ENCODE assay signal across 1 cellular context in genomic region chr1:205444300-205444930, GRCh38.
TF ChIP-seq lines count a peak whose summit lies in the region.

No MANE protein-coding gene starts in this region.

TF ChIP-seq in HEK293, 187 proteins besides CTCF, POLR2A, EP300 and RAD21 (continued from another document):
- TF ChIP-seq ZNF341 (tag by site-specific recombination; IDR thresholded peaks at IDR 0.05; ENCODE audit: low read depth) (peak; percentile 60), ZNF223 (tag by site-specific recombination; IDR thresholded peaks at IDR 0.05) (no peak), GLIS1 (tag by site-specific recombination; IDR thresholded peaks at IDR 0.05) (peak; percentile 50; the same call in 1 of the 2 replicates), SALL2 (tag by site-specific recombination; IDR thresholded peaks at IDR 0.05; ENCODE audit: borderline replicate concordance) (no peak), ZFHX2 (tag by site-specific recombination; conservative IDR thresholded peaks at IDR 0.05) (peak; percentile 75), ZNF335 (tag by site-specific recombination; conservative IDR thresholded peaks at IDR 0.05) (no peak), ZNF843 (tag by site-specific recombination; IDR thresholded peaks at IDR 0.05) (no peak), ZNF366 (tag by site-specific recombination; conservative IDR thresholded peaks at IDR 0.05) (no peak), EGR2 (tag by site-specific recombination; IDR thresholded peaks at IDR 0.05; ENCODE audit: low read depth) (peak; percentile 72; the same call in 1 of the 2 replicates), ZNF221 (tag by site-specific recombination; IDR thresholded peaks at IDR 0.05; ENCODE audit: borderline replicate concordance) (no peak), SP7 (tag by site-specific recombination; IDR thresholded peaks at IDR 0.05) (no peak), PATZ1 (tag by site-specific recombination; IDR thresholded peaks at IDR 0.05) (no peak), HIC1 (tag by site-specific recombination; IDR thresholded peaks at IDR 0.05) (no peak)
- TF ChIP-seq, protein P1, sequence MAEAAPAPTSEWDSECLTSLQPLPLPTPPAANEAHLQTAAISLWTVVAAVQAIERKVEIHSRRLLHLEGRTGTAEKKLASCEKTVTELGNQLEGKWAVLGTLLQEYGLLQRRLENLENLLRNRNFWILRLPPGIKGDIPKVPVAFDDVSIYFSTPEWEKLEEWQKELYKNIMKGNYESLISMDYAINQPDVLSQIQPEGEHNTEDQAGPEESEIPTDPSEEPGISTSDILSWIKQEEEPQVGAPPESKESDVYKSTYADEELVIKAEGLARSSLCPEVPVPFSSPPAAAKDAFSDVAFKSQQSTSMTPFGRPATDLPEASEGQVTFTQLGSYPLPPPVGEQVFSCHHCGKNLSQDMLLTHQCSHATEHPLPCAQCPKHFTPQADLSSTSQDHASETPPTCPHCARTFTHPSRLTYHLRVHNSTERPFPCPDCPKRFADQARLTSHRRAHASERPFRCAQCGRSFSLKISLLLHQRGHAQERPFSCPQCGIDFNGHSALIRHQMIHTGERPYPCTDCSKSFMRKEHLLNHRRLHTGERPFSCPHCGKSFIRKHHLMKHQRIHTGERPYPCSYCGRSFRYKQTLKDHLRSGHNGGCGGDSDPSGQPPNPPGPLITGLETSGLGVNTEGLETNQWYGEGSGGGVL (tag by site-specific recombination; IDR thresholded peaks at IDR 0.05): no peak
